ENCODE assay signal across 2 cellular contexts in genomic region chr10:110387983-110388681, GRCh38.
TF ChIP-seq lines count a peak whose summit lies in the region.

No MANE protein-coding gene starts in this region.

TF ChIP-seq in GM12878, 131 proteins besides CTCF, POLR2A, EP300 and RAD21 (continued from another document and continues in another):
- TF ChIP-seq E2F4 (IDR thresholded peaks at IDR 0.05; ENCODE audit: low read depth, low read length) (no peak), SPI1 (IDR thresholded peaks at IDR 0.05; ENCODE audit: borderline replicate concordance, insufficient read depth, low read depth, low read length) (peak; percentile 50; the same call in 1 of the 2 replicates), ZSCAN29 (IDR thresholded peaks at IDR 0.05) (0 out of 2 replicates have a peak, but pooled peaks have one; percentile 17), FOXK2 (IDR thresholded peaks at IDR 0.05) (no peak), FOS (IDR thresholded peaks at IDR 0.05; ENCODE audit: borderline replicate concordance, extremely low read depth, insufficient read length) (no peak), POLR2AphosphoS5 (IDR thresholded peaks at IDR 0.05; ENCODE audit: low read length) (peak; percentile 23; the same call in 1 of the 2 replicates), ESRRA (IDR thresholded peaks at IDR 0.05; ENCODE audit: low read length) (no peak), PAX5 (IDR thresholded peaks at IDR 0.05; ENCODE audit: borderline replicate concordance, low read depth, low read length) (peak; percentile 72; the same call in 1 of the 2 replicates), NFIC (IDR thresholded peaks at IDR 0.05; ENCODE audit: low read depth, low read length) (peak; percentile 94), SP1 (IDR thresholded peaks at IDR 0.05; ENCODE audit: low read depth, low read length) (peak; percentile 68), ZBTB11 (CRISPR knock-in tag; IDR thresholded peaks at IDR 0.05) (no peak), ZNF274 (IDR thresholded peaks at IDR 0.05; ENCODE audit: insufficient read depth, insufficient read length) (no peak), KLF5 (IDR thresholded peaks at IDR 0.05; ENCODE audit: partially characterized antibody) (peak; percentile 59), NR2C2 (IDR thresholded peaks at IDR 0.05; ENCODE audit: borderline replicate concordance, control insufficient read depth, insufficient read length, low read depth) (no peak), ZNF687 (IDR thresholded peaks at IDR 0.05) (peak; percentile 69), POU2F2 (IDR thresholded peaks at IDR 0.05; ENCODE audit: borderline replicate concordance, low read depth, low read length) (peak; percentile 70; the same call in 1 of the 3 replicates), TARDBP (IDR thresholded peaks at IDR 0.05; ENCODE audit: borderline replicate concordance) (no peak), STAT3 (IDR thresholded peaks at IDR 0.05; ENCODE audit: low read depth, low read length) (no peak), ETV6 (conservative IDR thresholded peaks at IDR 0.05 in 1 of 2, IDR thresholded peaks at IDR 0.05 in 1 of 2; ENCODE audit: borderline replicate concordance in 1 of 2, low read depth in 1 of 2) (peak in 1 of 2 experiments; percentile 94; a peak in 2 of 4 replicates), ZZZ3 (IDR thresholded peaks at IDR 0.05; ENCODE audit: control insufficient read depth, insufficient read length, low read depth) (no peak), CREB1 (IDR thresholded peaks at IDR 0.05; ENCODE audit: low read depth) (no peak)

TF ChIP-seq in SK-N-SH, 30 proteins besides CTCF, POLR2A, EP300 and RAD21 (continued from another document):
- TF ChIP-seq USF2 (IDR thresholded peaks at IDR 0.05; ENCODE audit: borderline replicate concordance, low read depth, low read length) (no peak), TEAD4 (IDR thresholded peaks at IDR 0.05; ENCODE audit: borderline replicate concordance, insufficient read depth) (no peak), REST (IDR thresholded peaks at IDR 0.05; ENCODE audit: low read depth, low read length) (no peak), FOXJ3 (CRISPR knock-in tag; IDR thresholded peaks at IDR 0.05) (no peak), NFIC (IDR thresholded peaks at IDR 0.05; ENCODE audit: borderline replicate concordance) (no peak), EZH2phosphoT487 (IDR thresholded peaks at IDR 0.05; ENCODE audit: borderline replicate concordance, low read depth) (no peak)
